8 cellular contexts compared by ENCODE assay signal in genomic region chr6:27893059-27893835, GRCh38. TPM values are rescaled to one million over a fixed set of nuclear protein-coding genes. Genes with fewer than 3 reads are reported as not detected.
DNase-seq lines count a peak whose midpoint lies in the region; ATAC-seq and TF ChIP-seq lines count a peak whose summit lies in the region.

No MANE protein-coding gene starts in this region.

- ATAC-seq in GM19372 (IDR thresholded peaks at IDR 0.05; ENCODE audit: low read depth, unreplicated experiment) (peak; percentile 47), HG03520 (IDR thresholded peaks at IDR 0.05; ENCODE audit: unreplicated experiment) (peak; percentile 43), lung (ENCODE audit: insufficient read depth, low FRiP score) (peak; percentile 76)

- H3K4me1 ChIP-seq in ectodermal cell (ENCODE audit: control insufficient read depth, insufficient read depth, low read length) (peaks cover 14% of the 10 kb centered on the region), lung (ENCODE audit: control insufficient read depth in 2 of 2, insufficient read depth in 2 of 2, low read length in 2 of 2) (peaks cover 0 to 16% of the 10 kb centered on the region in 2 donors)

- 0% methylated on average over 39 to 40 of the region's 41 CpGs for WGBS in ectodermal cell, 2 experiments
- WGBS in lung, 2 donors = 0 to 1% methylated on average over 41 of the region's 41 CpGs

- H3K27ac ChIP-seq in C4-2B (peak overlapping the region; percentile 99), ectodermal cell (ENCODE audit: insufficient read depth, low read depth, low read length, poor library complexity, severe bottlenecking) (peak overlapping the region; percentile 95), lung (ENCODE audit: low read depth in 1 of 2, low read length in 1 of 2) (peak overlapping the region; percentile 36 to 89)

- H3K4me3 ChIP-seq in ectodermal cell (ENCODE audit: insufficient read depth, low read depth, low read length) (peak overlapping the region; percentile 93), lung (peak overlapping the region; percentile 58)

- peak; percentile 98 for DNase-seq in NCI-H69 (lab: John Stamatoyannopoulos, UW)
- peak; percentile 82 for DNase-seq in activated CD4-positive, alpha-beta T cell treated with anti-CD3 and anti-CD28 coated beads, Interleukin-2, amount 50 U/mL, for 1 hour
- peak; percentile 82 for DNase-seq in lung (ENCODE audit: low spot score)
- DNase-seq in stimulated activated CD4-positive, alpha-beta T cell treated with anti-CD3 and anti-CD28 coated beads, TNF-alpha, amount 100 ng/mL, for 4 hours (ENCODE audit: low read depth in 3 of 3) = peak; percentile 63 to 72 (median 66)

- H3K36me3 ChIP-seq in ectodermal cell (ENCODE audit: control insufficient read depth, insufficient read depth, low read length) = no peaks in the 10 kb centered on the region
- no peaks in the 10 kb centered on the region for H3K36me3 ChIP-seq in lung (ENCODE audit: control insufficient read depth in 2 of 2, insufficient read depth in 2 of 2, low read length in 2 of 2)

- TF ChIP-seq CTCF in C4-2B (conservative IDR thresholded peaks at IDR 0.05) = no peak
- TF ChIP-seq CTCF in lung (IDR thresholded peaks at IDR 0.05; ENCODE audit: control extremely low read depth, extremely low read depth) = no peak

- no peaks in the 10 kb centered on the region for H3K27me3 ChIP-seq in ectodermal cell (ENCODE audit: control insufficient read depth, insufficient read depth, low read length, poor library complexity, severe bottlenecking)
- H3K27me3 ChIP-seq in lung (ENCODE audit: control insufficient read depth, insufficient read depth) = no peaks in the 10 kb centered on the region

- H3K9me3 ChIP-seq in ectodermal cell (ENCODE audit: control insufficient read depth, low read length) (no peaks in the 10 kb centered on the region), lung (ENCODE audit: control insufficient read depth in 2 of 2, insufficient read depth in 1 of 2, low read length in 1 of 2) (peaks cover 0 to 2% of the 10 kb centered on the region in 2 donors)

RNA-seq across cellular contexts. Expression of gene OR2B2, which starts 18.9 kb away (rescaled TPM):
- not detected for polyA plus RNA-seq in ectodermal cell (2013, experiment 1 of 4)
- not detected for polyA plus RNA-seq in ectodermal cell (2013, experiment 2 of 4)
- polyA plus RNA-seq in ectodermal cell (2013, experiment 3 of 4) = not detected
- polyA plus RNA-seq in ectodermal cell (2013, experiment 4 of 4) = not detected
- total RNA-seq in lung = not detected
- polyA plus RNA-seq in lung = not detected

Comparison
In these comparisons a context has a peak if more than half of its experiments do, and no peak if none do; other contexts are left out.
1. Peak in every context shown above with its lines: DNase-seq, ATAC-seq, H3K4me3 ChIP-seq and H3K27ac ChIP-seq.